Comparison of ENCODE assay signal across 1 cellular context in the genomic region with DNA sequence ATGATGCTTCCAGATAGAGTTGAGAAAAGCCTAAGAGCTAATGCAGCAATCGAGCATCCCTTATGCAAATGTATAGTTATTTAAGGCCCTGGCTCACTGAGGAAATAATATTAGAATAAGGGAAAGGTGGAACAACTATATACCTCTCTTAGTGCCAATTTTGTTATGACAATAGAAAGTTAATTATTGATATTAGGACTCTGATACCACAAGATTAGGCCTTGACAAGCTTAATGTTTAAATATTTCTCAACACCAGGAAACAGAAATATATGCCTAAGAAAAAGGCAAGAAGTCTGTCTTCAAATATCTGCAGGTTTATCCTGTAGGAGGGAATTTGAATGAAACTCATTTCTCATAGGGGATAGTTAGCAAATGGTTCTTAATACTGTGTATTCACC.
TF ChIP-seq lines count a peak whose summit lies in the region.

No MANE protein-coding gene starts in this region.

TF ChIP-seq in HepG2, 621 proteins besides CTCF, POLR2A, EP300 and RAD21 (continued from another document):
- TF ChIP-seq AGO1 (IDR thresholded peaks at IDR 0.05; ENCODE audit: low read depth, low read length, poor library complexity, severe bottlenecking) (no peak), HNRNPH1 (optimal IDR thresholded peaks at IDR 0.05; ENCODE audit: low read depth, low read length) (no peak), TMF1 (CRISPR knock-in tag; IDR thresholded peaks at IDR 0.05; ENCODE audit: low read depth) (no peak), ZNF333 (CRISPR knock-in tag; IDR thresholded peaks at IDR 0.05; ENCODE audit: borderline replicate concordance) (no peak), TBX3 (IDR thresholded peaks at IDR 0.05; ENCODE audit: borderline replicate concordance) (no peak), ZNF747 (CRISPR knock-in tag; IDR thresholded peaks at IDR 0.05; ENCODE audit: borderline replicate concordance) (no peak)
- TF ChIP-seq, protein P1, sequence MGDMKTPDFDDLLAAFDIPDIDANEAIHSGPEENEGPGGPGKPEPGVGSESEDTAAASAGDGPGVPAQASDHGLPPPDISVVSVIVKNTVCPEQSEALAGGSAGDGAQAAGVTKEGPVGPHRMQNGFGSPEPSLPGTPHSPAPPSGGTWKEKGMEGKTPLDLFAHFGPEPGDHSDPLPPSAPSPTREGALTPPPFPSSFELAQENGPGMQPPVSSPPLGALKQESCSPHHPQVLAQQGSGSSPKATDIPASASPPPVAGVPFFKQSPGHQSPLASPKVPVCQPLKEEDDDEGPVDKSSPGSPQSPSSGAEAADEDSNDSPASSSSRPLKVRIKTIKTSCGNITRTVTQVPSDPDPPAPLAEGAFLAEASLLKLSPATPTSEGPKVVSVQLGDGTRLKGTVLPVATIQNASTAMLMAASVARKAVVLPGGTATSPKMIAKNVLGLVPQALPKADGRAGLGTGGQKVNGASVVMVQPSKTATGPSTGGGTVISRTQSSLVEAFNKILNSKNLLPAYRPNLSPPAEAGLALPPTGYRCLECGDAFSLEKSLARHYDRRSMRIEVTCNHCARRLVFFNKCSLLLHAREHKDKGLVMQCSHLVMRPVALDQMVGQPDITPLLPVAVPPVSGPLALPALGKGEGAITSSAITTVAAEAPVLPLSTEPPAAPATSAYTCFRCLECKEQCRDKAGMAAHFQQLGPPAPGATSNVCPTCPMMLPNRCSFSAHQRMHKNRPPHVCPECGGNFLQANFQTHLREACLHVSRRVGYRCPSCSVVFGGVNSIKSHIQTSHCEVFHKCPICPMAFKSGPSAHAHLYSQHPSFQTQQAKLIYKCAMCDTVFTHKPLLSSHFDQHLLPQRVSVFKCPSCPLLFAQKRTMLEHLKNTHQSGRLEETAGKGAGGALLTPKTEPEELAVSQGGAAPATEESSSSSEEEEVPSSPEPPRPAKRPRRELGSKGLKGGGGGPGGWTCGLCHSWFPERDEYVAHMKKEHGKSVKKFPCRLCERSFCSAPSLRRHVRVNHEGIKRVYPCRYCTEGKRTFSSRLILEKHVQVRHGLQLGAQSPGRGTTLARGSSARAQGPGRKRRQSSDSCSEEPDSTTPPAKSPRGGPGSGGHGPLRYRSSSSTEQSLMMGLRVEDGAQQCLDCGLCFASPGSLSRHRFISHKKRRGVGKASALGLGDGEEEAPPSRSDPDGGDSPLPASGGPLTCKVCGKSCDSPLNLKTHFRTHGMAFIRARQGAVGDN (CRISPR knock-in tag; IDR thresholded peaks at IDR 0.05) = no peak
- TF ChIP-seq, protein P2, sequence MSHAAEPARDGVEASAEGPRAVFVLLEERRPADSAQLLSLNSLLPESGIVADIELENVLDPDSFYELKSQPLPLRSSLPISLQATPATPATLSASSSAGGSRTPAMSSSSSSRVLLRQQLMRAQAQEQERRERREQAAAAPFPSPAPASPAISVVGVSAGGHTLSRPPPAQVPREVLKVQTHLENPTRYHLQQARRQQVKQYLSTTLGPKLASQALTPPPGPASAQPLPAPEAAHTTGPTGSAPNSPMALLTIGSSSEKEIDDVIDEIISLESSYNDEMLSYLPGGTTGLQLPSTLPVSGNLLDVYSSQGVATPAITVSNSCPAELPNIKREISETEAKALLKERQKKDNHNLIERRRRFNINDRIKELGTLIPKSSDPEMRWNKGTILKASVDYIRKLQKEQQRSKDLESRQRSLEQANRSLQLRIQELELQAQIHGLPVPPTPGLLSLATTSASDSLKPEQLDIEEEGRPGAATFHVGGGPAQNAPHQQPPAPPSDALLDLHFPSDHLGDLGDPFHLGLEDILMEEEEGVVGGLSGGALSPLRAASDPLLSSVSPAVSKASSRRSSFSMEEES (CRISPR knock-in tag; IDR thresholded peaks at IDR 0.05) = no peak
TF ChIP-seq in HepG2: peak in this region for 0.
